8 cellular contexts compared by ENCODE assay signal in genomic region chr19:1247747-1248453, GRCh38. TPM values are rescaled to one million over a fixed set of nuclear protein-coding genes. Genes with fewer than 3 reads are reported as not detected.
A peak's percentile ranks its signal among the peaks of the same experiment; 100 is the strongest.
DNase-seq lines count a peak whose midpoint lies in the region; ATAC-seq, FAIRE-seq and TF ChIP-seq lines count a peak whose summit lies in the region.

No MANE protein-coding gene starts in this region.

- peaks cover 17% of the 10 kb centered on the region for H3K4me1 Mint-ChIP-seq in activated naive CD4-positive, alpha-beta T cell treated with anti-CD3 and anti-CD28 coated beads, Interleukin-2, amount 10 ng/mL, durations not matched to agents 7 days and 5 days

- ATAC-seq in left cardiac atrium (peak in 1 of 2 donors; percentile 0), GM21360 (IDR thresholded peaks at IDR 0.05; ENCODE audit: unreplicated experiment) (no peak)

- peaks cover 15% of the 10 kb centered on the region for H3K36me3 ChIP-seq in BJ (ENCODE audit: control insufficient read depth, insufficient read depth, low read length)
- no peaks in the 10 kb centered on the region; the same call in 1 of the 2 replicates for H3K36me3 ChIP-seq in H7 (replicated peaks; ENCODE audit: control insufficient read depth, insufficient read depth, low read length)

- intact Hi-C loops in left cardiac atrium (cut with DNase I), result no loop called here

- H3K36me3 Mint-ChIP-seq in activated naive CD4-positive, alpha-beta T cell treated with anti-CD3 and anti-CD28 coated beads, Interleukin-2, amount 10 ng/mL, durations not matched to agents 7 days and 5 days, result peaks cover 15% of the 10 kb centered on the region

- CTCF ChIA-PET in BJ (lab: Yijun Ruan, JAX), result interaction anchor here (7.5 kb wide), 1 partner anchor 16 kb away, joined by 437 read pairs; the partner anchor contains the start of gene CIRBP
- CTCF ChIA-PET in activated naive CD4-positive, alpha-beta T cell treated with anti-CD3 and anti-CD28 coated beads, Interleukin-2, amount 10 ng/mL, durations not matched to agents 7 days and 5 days (lab: Charles Lee), result interaction anchor here (7.7 kb wide), 1 partner anchor 19 kb away, joined by 295 read pairs; the partner anchor contains the start of gene CIRBP

- H3K4me3 Mint-ChIP-seq in activated naive CD4-positive, alpha-beta T cell treated with anti-CD3 and anti-CD28 coated beads, Interleukin-2, amount 10 ng/mL, durations not matched to agents 7 days and 5 days, result peak overlapping the region; percentile 38

- H3K27me3 ChIP-seq in BJ (ENCODE audit: control insufficient read depth, insufficient read depth, low read length), result no peaks in the 10 kb centered on the region
- no peaks in the 10 kb centered on the region for H3K27me3 ChIP-seq in H7 (ENCODE audit: control insufficient read depth, insufficient read depth, low read length)

- H3K4me3 ChIP-seq in BJ (ENCODE audit: low read depth, low read length) (peak overlapping the region; percentile 81), H7 (ENCODE audit: insufficient read depth, low read depth, low read length) (peak overlapping the region; percentile 74)

- FAIRE-seq in RCC 7860 (lab: Jason Lieb, UNC), result no peak

- peak; percentile 56 for TF ChIP-seq CTCF in BJ (IDR thresholded peaks at IDR 0.05; ENCODE audit: insufficient read depth, low read depth, low read length)

- POLR2A ChIA-PET in BJ (lab: Charles Lee), result interaction anchor here (4.5 kb wide), 1 partner anchor 21 kb away, joined by 78 read pairs; the partner anchor contains the start of gene CIRBP

- H3K27ac Mint-ChIP-seq in activated naive CD4-positive, alpha-beta T cell treated with anti-CD3 and anti-CD28 coated beads, Interleukin-2, amount 10 ng/mL, durations not matched to agents 7 days and 5 days, result no peak overlapping the region

- DNase-seq in BJ (ENCODE audit: low read depth), result no peak
- DNase-seq in H7, result peak; percentile 93
- peak; percentile 85 for DNase-seq in RCC 7860 (ENCODE audit: low spot score)
- DNase-seq in activated naive CD4-positive, alpha-beta T cell treated with anti-CD3 and anti-CD28 coated beads, Interleukin-2, amount 10 ng/mL, durations not matched to agents 7 days and 5 days, result no peak
- peak; percentile 84 for DNase-seq in left cardiac atrium
- peak; percentile 42 for DNase-seq in putamen (ENCODE audit: low spot score)
- DNase-seq in NCI-H345 (lab: John Stamatoyannopoulos, UW), result no peak

- no peaks in the 10 kb centered on the region for H3K27me3 Mint-ChIP-seq in activated naive CD4-positive, alpha-beta T cell treated with anti-CD3 and anti-CD28 coated beads, Interleukin-2, amount 10 ng/mL, durations not matched to agents 7 days and 5 days

- H3K9me3 Mint-ChIP-seq in activated naive CD4-positive, alpha-beta T cell treated with anti-CD3 and anti-CD28 coated beads, Interleukin-2, amount 10 ng/mL, durations not matched to agents 7 days and 5 days, result no peaks in the 10 kb centered on the region

RNA-seq across cellular contexts. Expression of gene MIDN, which starts 0.5 kb away (rescaled TPM):
- polyA plus RNA-seq in BJ (2011; rRNA removed), result 6.9 and 8.4 TPM in 2 replicates
- polyA minus RNA-seq in BJ (2011; rRNA and poly(A)+ RNA removed), result 21.3 and 25.6 TPM in 2 replicates
- total RNA-seq in H7 (2014; rRNA removed; shearing (Covaris generic)), result 35.1 and 50.3 TPM in 2 replicates
- total RNA-seq in left cardiac atrium, result 100 to 1,000 TPM in 1 of 2 donors, 10 to 100 TPM in 1; 58.7 to 148 TPM

RNA-seq across cellular contexts. Expression of gene ATP5F1D, which starts 6.3 kb away (rescaled TPM):
- 57.9 and 65.1 TPM in 2 replicates for polyA plus RNA-seq in BJ (2011; rRNA removed)
- 29.1 and 30.1 TPM in 2 replicates for polyA minus RNA-seq in BJ (2011; rRNA and poly(A)+ RNA removed)
- 44.7 and 53.1 TPM in 2 replicates for total RNA-seq in H7 (2014; rRNA removed; shearing (Covaris generic))
- total RNA-seq in left cardiac atrium, result 100 to 1,000 TPM; 540 to 639 TPM

RNA-seq across cellular contexts. Expression of gene CBARP, which starts 10.1 kb away (rescaled TPM):
- 0.97 and 1.6 TPM in 2 replicates for polyA plus RNA-seq in BJ (2011; rRNA removed)
- 0.62 and 0.67 TPM in 2 replicates for polyA minus RNA-seq in BJ (2011; rRNA and poly(A)+ RNA removed)
- 6.7 and 9.8 TPM in 2 replicates for total RNA-seq in H7 (2014; rRNA removed; shearing (Covaris generic))
- 1 to 10 TPM; 1.6 to 3.8 TPM for total RNA-seq in left cardiac atrium

RNA-seq across cellular contexts. Expression of gene CIRBP, which starts 21.2 kb away (rescaled TPM):
- 342 and 372 TPM in 2 replicates for polyA plus RNA-seq in BJ (2011; rRNA removed)
- 69.9 and 93.9 TPM in 2 replicates for polyA minus RNA-seq in BJ (2011; rRNA and poly(A)+ RNA removed)
- 219 and 221 TPM in 2 replicates for total RNA-seq in H7 (2014; rRNA removed; shearing (Covaris generic))
- total RNA-seq in left cardiac atrium, result 100 to 1,000 TPM; 229 to 379 TPM

RNA-seq across cellular contexts. Expression of gene FAM174C, which starts 27.4 kb away (rescaled TPM):
- 24.6 and 37.5 TPM in 2 replicates for polyA plus RNA-seq in BJ (2011; rRNA removed)
- 8.6 TPM in 2 replicates for polyA minus RNA-seq in BJ (2011; rRNA and poly(A)+ RNA removed)
- 78.0 and 83.1 TPM in 2 replicates for total RNA-seq in H7 (2014; rRNA removed; shearing (Covaris generic))
- 10 to 100 TPM; 19.2 to 21.4 TPM for total RNA-seq in left cardiac atrium

Comparison
In these comparisons a context has a peak if more than half of its experiments do, and no peak if none do; other contexts are left out.
1. DNase-seq: peak in H7 (single experiment), RCC 7860 (single experiment), left cardiac atrium (single experiment) and putamen (single experiment); none in BJ (single experiment), activated naive CD4-positive, alpha-beta T cell treated with anti-CD3 and anti-CD28 coated beads, Interleukin-2, amount 10 ng/mL, durations not matched to agents 7 days and 5 days (single experiment) and NCI-H345 (single experiment).